14 cellular contexts compared by ENCODE assay signal in the genomic region with DNA sequence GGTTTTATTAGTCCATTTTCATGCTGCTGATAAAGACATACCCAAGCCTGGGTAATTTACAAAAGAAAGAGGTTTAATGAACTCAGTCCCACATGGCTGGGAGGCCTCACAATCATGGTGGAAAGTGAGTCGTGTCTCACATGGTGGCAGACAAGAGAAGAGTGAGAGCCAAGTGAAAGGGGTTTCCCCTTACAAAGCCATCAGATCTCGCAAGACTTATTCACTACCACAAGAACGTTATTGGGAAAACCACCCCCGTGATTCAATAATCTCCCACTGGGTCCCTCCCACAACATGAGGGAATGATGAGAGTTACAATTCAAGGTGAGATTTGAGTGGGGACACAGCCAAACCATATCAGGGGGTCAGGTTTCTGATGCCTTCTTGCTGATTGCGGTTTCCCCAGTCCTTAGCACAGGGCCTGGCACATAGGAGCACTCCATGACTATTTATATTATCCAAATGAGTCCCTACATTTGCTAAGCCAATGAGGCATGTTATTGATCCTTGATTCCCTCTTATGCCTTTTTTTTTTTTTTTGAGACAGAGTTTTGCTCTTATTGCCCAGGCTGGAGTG. TPM values are rescaled to one million over a fixed set of nuclear protein-coding genes. Genes with fewer than 3 reads are reported as not detected.
DNase-seq lines count a peak whose midpoint lies in the region; ATAC-seq and TF ChIP-seq lines count a peak whose summit lies in the region.
"Had no signal": no experiment of that assay in that cellular context is flagged by ENCODE, and none has a peak within 500 bp of the region (broad histone marks: within the 10 kb centered on the region; RNA-seq: fewer than 3 reads in every experiment).

No MANE protein-coding gene starts in this region.

- no peak for ATAC-seq in GM23338
- ATAC-seq: CD8-positive, alpha-beta T cell had no signal

- no peak overlapping the region for H3K4ac ChIP-seq in neuronal stem cell (ENCODE audit: low read length)

- peak overlapping the region; percentile 86 for H2AFZ ChIP-seq in GM23338
- no peak overlapping the region for H2AFZ ChIP-seq in neuronal stem cell (ENCODE audit: low read length)

- no peak overlapping the region for H4K91ac ChIP-seq in neuronal stem cell (ENCODE audit: low read depth, low read length, poor library complexity)

- no peaks in the 10 kb centered on the region for H3K36me3 Mint-ChIP-seq in GM23338 (ENCODE audit: low read depth)
- H3K36me3 Mint-ChIP-seq: CD8-positive, alpha-beta T cell had no signal

- H3K36me3 ChIP-seq in GM23338 (ENCODE audit: insufficient read depth), result no peaks in the 10 kb centered on the region
- H3K36me3 ChIP-seq in brain microvascular endothelial cell (replicated peaks), result no peaks in the 10 kb centered on the region
- H3K36me3 ChIP-seq in prostate gland, result no peaks in the 10 kb centered on the region
- no peaks in the 10 kb centered on the region for H3K36me3 ChIP-seq in neuronal stem cell (replicated peaks in 1 of 2; ENCODE audit: control insufficient read depth in 2 of 2, insufficient read depth in 2 of 2, low read length in 2 of 2)

- no peak overlapping the region for H2BK5ac ChIP-seq in neuronal stem cell (ENCODE audit: low read length)

- H3K4me1 ChIP-seq in GM23338 (ENCODE audit: insufficient read depth) (peaks cover 4% of the 10 kb centered on the region; the same call in 1 of the 2 replicates), prostate gland (replicated peaks) (no peaks in the 10 kb centered on the region), neuronal stem cell (ENCODE audit: control insufficient read depth in 2 of 2, insufficient read depth in 1 of 2, low read depth in 1 of 2, low read length in 2 of 2) (peaks cover 12 to 21% of the 10 kb centered on the region in 2 donors)

- TF ChIP-seq POLR2A in prostate gland (IDR thresholded peaks at IDR 0.05), result no peak

- H3K79me2 ChIP-seq in GM23338 (replicated peaks; ENCODE audit: insufficient read depth), result no peaks in the 10 kb centered on the region

- H3K23ac ChIP-seq in neuronal stem cell (ENCODE audit: low read depth, low read length, poor library complexity), result no peak overlapping the region

- H3K9me2 ChIP-seq in GM23338 (ENCODE audit: insufficient read depth), result no peaks in the 10 kb centered on the region

- H3K27ac Mint-ChIP-seq in GM23338, result no peak overlapping the region
- H3K27ac Mint-ChIP-seq: CD8-positive, alpha-beta T cell had no signal

- H2BK15ac ChIP-seq in neuronal stem cell (ENCODE audit: low read length), result no peak overlapping the region

- H3K9me3 Mint-ChIP-seq in GM23338, result no peaks in the 10 kb centered on the region; the same call in 2 of the 3 replicates
- H3K9me3 Mint-ChIP-seq: CD8-positive, alpha-beta T cell had no signal

- H3K27ac ChIP-seq in GM23338 (ENCODE audit: low read depth) (no peak overlapping the region), brain microvascular endothelial cell (no peak overlapping the region), prostate gland (no peak overlapping the region), neuronal stem cell (replicated peaks; ENCODE audit: low read length) (no peak overlapping the region)

- H3K27me3 Mint-ChIP-seq in GM23338 (ENCODE audit: insufficient read depth, low read depth, poor library complexity), result peaks cover 6% of the 10 kb centered on the region

- in situ Hi-C loops in brain microvascular endothelial cell (cut with HindIII; ENCODE audit: low pct_ligation_motif_present, low sequenced_read_pairs), result no loop called here

- H3K4me1 Mint-ChIP-seq in GM23338, result peaks cover 16% of the 10 kb centered on the region

- H4K8ac ChIP-seq in neuronal stem cell (ENCODE audit: low read depth, low read length), result no peak overlapping the region

- H3K4me3 ChIP-seq in GM23338, result no peak overlapping the region
- no peak overlapping the region for H3K4me3 ChIP-seq in brain microvascular endothelial cell (ENCODE audit: low read depth, low read length)
- H3K4me3 ChIP-seq in prostate gland, result no peak overlapping the region
- no peak overlapping the region for H3K4me3 ChIP-seq in neuronal stem cell (ENCODE audit: low read length in 2 of 2)
- H3K4me3 ChIP-seq: mucosa of descending colon had no signal

- H3K14ac ChIP-seq in neuronal stem cell (ENCODE audit: low read length), result no peak overlapping the region

- H2AK5ac ChIP-seq in neuronal stem cell (ENCODE audit: low read depth, low read length), result no peak overlapping the region

- H3K9ac ChIP-seq in neuronal stem cell (ENCODE audit: low read depth, low read length, poor library complexity), result no peak overlapping the region

- H3K4me3 Mint-ChIP-seq in GM23338, result no peak overlapping the region
- H3K4me3 Mint-ChIP-seq: CD8-positive, alpha-beta T cell had no signal

- H2BK120ac ChIP-seq in neuronal stem cell (ENCODE audit: low read depth, low read length), result no peak overlapping the region

- H3K18ac ChIP-seq in neuronal stem cell (ENCODE audit: low read length), result no peak overlapping the region

- H3K27me3 ChIP-seq in GM23338 (ENCODE audit: insufficient read depth) (no peaks in the 10 kb centered on the region), brain microvascular endothelial cell (replicated peaks) (no peaks in the 10 kb centered on the region), prostate gland (replicated peaks; ENCODE audit: insufficient read depth) (no peaks in the 10 kb centered on the region), neuronal stem cell (ENCODE audit: control insufficient read depth in 3 of 3, insufficient read depth in 3 of 3, low read depth in 1 of 3, low read length in 3 of 3) (no peaks in the 10 kb centered on the region)

- DNase-seq in GM23338 (ENCODE audit: low spot score) (no peak), M059J (ENCODE audit: low read depth) (peak; percentile 35), brain microvascular endothelial cell (peak; percentile 8), prostate gland (ENCODE audit: low spot score) (no peak), neuronal stem cell (ENCODE audit: low spot score) (no peak), EL (no peak)
- peak; percentile 37 to 49 for DNase-seq in stimulated activated CD4-positive, alpha-beta T cell treated with anti-CD3 and anti-CD28 coated beads, Interleukin-2, amount 100 ng/mL, for 24 hours
- DNase-seq: CD8-positive, alpha-beta T cell; glutamatergic neuron; KBM-7; mucosa of descending colon; NCI-H1694; NCI-H524 treated with DMSO at 0.1 percent for 48 hours; T-helper 1 cell had no signal

- TF ChIP-seq CTCF in GM23338 (conservative IDR thresholded peaks at IDR 0.05; ENCODE audit: low read depth in 2 of 2) (no peak), brain microvascular endothelial cell (IDR thresholded peaks at IDR 0.05; ENCODE audit: low read depth, low read length, missing control alignments) (no peak), prostate gland (IDR thresholded peaks at IDR 0.05) (no peak)

- intact Hi-C loops in prostate gland (cut with DNase I), result loop anchor here (10.0 kb wide), 1 partner anchor 432 kb away; no protein-coding TSS in a partner anchor

- H3K4me2 ChIP-seq in GM23338, result peak overlapping the region; percentile 21
- H3K4me2 ChIP-seq in neuronal stem cell (ENCODE audit: insufficient read depth, low read length, poor library complexity, severe bottlenecking), result no peak overlapping the region

- H3K9me3 ChIP-seq in prostate gland, result no peaks in the 10 kb centered on the region
- H3K9me3 ChIP-seq in neuronal stem cell (replicated peaks in 1 of 2; ENCODE audit: control insufficient read depth in 2 of 2, insufficient read depth in 1 of 2, low read depth in 1 of 2, low read length in 2 of 2), result peaks cover 0 to 6% of the 10 kb centered on the region in 2 donors
- H3K9me3 ChIP-seq: mucosa of descending colon had no signal

- 80% methylated on average over 5 of the region's 5 CpGs for WGBS in prostate gland
- no CpG with 5 or more reads among the region's 5 CpGs for WGBS in neuronal stem cell (ENCODE audit: extremely low coverage in 2 of 2, insufficient read length in 2 of 2, insufficient replicate concordance in 1 of 2), 2 donors

- H3K79me1 ChIP-seq in neuronal stem cell (ENCODE audit: low read depth, low read length), result no peaks in the 10 kb centered on the region

- H4K20me1 ChIP-seq in GM23338 (replicated peaks; ENCODE audit: insufficient read depth), result no peaks in the 10 kb centered on the region

- H3F3A ChIP-seq in GM23338 (replicated peaks; ENCODE audit: low read depth), result no peaks in the 10 kb centered on the region

- H2BK12ac ChIP-seq in neuronal stem cell (ENCODE audit: low read length), result no peak overlapping the region

RNA-seq across cellular contexts. Expression of gene PAXBP1, which starts 35.3 kb away (rescaled TPM):
- total RNA-seq in GM23338 (2014; rRNA removed; shearing (Covaris generic)), result 61.8 and 74.4 TPM in 2 replicates
- polyA plus RNA-seq in GM23338 (2016; fragmentation: Nextera tagmentation; extraction: Ambion mirVana), result 26.5 and 35.8 TPM in 2 replicates
- 10.6 and 13.3 TPM in 2 replicates for total RNA-seq in M059J (2014; rRNA removed; shearing (Covaris generic))
- 10 to 100 TPM; 27.0 to 35.8 TPM for total RNA-seq in prostate gland
- polyA plus RNA-seq in neuronal stem cell (2013, experiment 1 of 2), result 63.7 TPM
- 65.0 TPM for polyA plus RNA-seq in neuronal stem cell (2013, experiment 2 of 2)

Comparison
In these comparisons a context has a peak if more than half of its experiments do, and no peak if none do; other contexts are left out.
1. DNase-seq: peak in M059J (single experiment), brain microvascular endothelial cell (single experiment) and stimulated activated CD4-positive, alpha-beta T cell treated with anti-CD3 and anti-CD28 coated beads, Interleukin-2, amount 100 ng/mL, for 24 hours (2 of 2); none in GM23338 (single experiment), prostate gland (single experiment), neuronal stem cell (single experiment) and EL (single experiment).